In the genomic region with DNA sequence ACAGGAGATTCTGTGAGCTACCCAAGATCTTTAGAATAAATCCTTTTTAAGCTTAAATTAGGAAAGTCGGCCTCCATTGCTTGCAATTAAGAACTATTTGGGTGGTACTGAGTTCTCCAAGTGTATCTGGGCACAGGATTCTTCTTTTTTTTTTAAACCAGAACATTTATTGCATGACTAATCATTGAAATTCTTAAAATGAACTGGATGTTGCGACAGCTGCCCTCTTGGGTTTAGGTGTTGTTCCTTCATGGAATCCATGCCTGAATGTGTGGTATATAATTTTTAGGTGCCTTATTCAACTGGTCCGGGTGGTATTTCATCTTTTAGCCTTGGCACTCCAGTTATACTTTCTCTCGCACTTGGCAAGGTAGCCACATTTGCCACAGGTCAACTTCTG, we compare ENCODE assay signal across 33 cellular contexts. TPM values are rescaled to one million over a fixed set of nuclear protein-coding genes. Genes with fewer than 3 reads are reported as not detected.
"Had no signal": no experiment of that assay in that cellular context is flagged by ENCODE, and none has a peak within 500 bp of the region (broad histone marks: within the 10 kb centered on the region; RNA-seq: fewer than 3 reads in every experiment).

No MANE protein-coding gene starts in this region.

- ATAC-seq: activated CD4-positive, CD25-positive, alpha-beta regulatory T cell treated with anti-CD3 and anti-CD28 coated beads, Interleukin-2, amount 50 U/mL, for 24 hours; effector memory CD8-positive, alpha-beta T cell; naive thymus-derived CD8-positive, alpha-beta T cell; psoas muscle had no signal

- H3K36me3 ChIP-seq: brain microvascular endothelial cell, right atrium auricular region, tibial nerve had no signal

- H2AFZ ChIP-seq: parathyroid adenoma had no signal

- H3K27me3 ChIP-seq: right atrium auricular region, tibial nerve had no signal

- H3K4me3 ChIP-seq: psoas muscle, right atrium auricular region, tibial nerve had no signal

- DNase-seq: activated CD4-positive, alpha-beta T cell treated with anti-CD3 and anti-CD28 coated beads for 48 hours; activated CD4-positive, alpha-beta T cell treated with anti-CD3 and anti-CD28 coated beads, Interleukin-2, amount 50 U/mL, for 48 hours; activated CD8-positive, alpha-beta memory T cell treated with anti-CD3 and anti-CD28 coated beads for 24 hours; activated naive CD4-positive, alpha-beta T cell treated with anti-CD3 and anti-CD28 coated beads for 36 hours; activated naive CD8-positive, alpha-beta T cell treated with anti-CD3 and anti-CD28 coated beads for 36 hours; amniotic stem cell; brain microvascular endothelial cell; caudate nucleus; cortex of kidney; effector memory CD8-positive, alpha-beta T cell; hippocampal formation; immature natural killer cell; kidney; midbrain; naive thymus-derived CD8-positive, alpha-beta T cell; nucleus accumbens; psoas muscle; stimulated activated CD4-positive, alpha-beta T cell treated with anti-CD3 and anti-CD28 coated beads, Interleukin-15, amount 100 ng/mL, for 24 hours; stimulated activated CD4-positive, alpha-beta T cell treated with anti-CD3 and anti-CD28 coated beads, Interleukin-2, amount 100 ng/mL, for 24 hours; stimulated activated naive CD4-positive, alpha-beta T cell had no signal

- H3K79me2 ChIP-seq: parathyroid adenoma had no signal

- H3K9ac ChIP-seq: parathyroid adenoma had no signal

- H3K9me3 ChIP-seq: psoas muscle, right atrium auricular region had no signal

- H3K27ac ChIP-seq: brain microvascular endothelial cell, parathyroid adenoma, psoas muscle, right atrium auricular region, tibial nerve had no signal

- H3K4me1 ChIP-seq: psoas muscle, tibial nerve had no signal

RNA-seq across cellular contexts. Expression of gene KCNK3, which starts 14.5 kb away (rescaled TPM):
- total RNA-seq: activated naive CD4-positive, alpha-beta T cell treated with anti-CD3 and anti-CD28 coated beads for 36 hours; activated naive CD8-positive, alpha-beta T cell treated with anti-CD3 and anti-CD28 coated beads for 36 hours; endothelial cell of umbilical vein; naive thymus-derived CD8-positive, alpha-beta T cell; T-helper 1 cell treated with Interleukin-12 subunit alpha and Interleukin-12 subunit beta and Interleukin-4 antibody, amounts not matched to agents 30 ng/mL and 1 ng/mL, for 36 hours had no signal
- polyA plus RNA-seq: endothelial cell of umbilical vein; immature natural killer cell; naive thymus-derived CD8-positive, alpha-beta T cell had no signal

RNA-seq across cellular contexts. Expression of gene CIB4, which starts 36.9 kb away (rescaled TPM):
- total RNA-seq: activated naive CD4-positive, alpha-beta T cell treated with anti-CD3 and anti-CD28 coated beads for 36 hours; activated naive CD8-positive, alpha-beta T cell treated with anti-CD3 and anti-CD28 coated beads for 36 hours; astrocyte; chondrocyte; endothelial cell of umbilical vein; kidney; lower leg skin; naive thymus-derived CD8-positive, alpha-beta T cell; neural crest cell; psoas muscle; right atrium auricular region; T-helper 1 cell treated with Interleukin-12 subunit alpha and Interleukin-12 subunit beta and Interleukin-4 antibody, amounts not matched to agents 30 ng/mL and 1 ng/mL, for 36 hours; temporal lobe; tibial nerve; ureter had no signal
- polyA plus RNA-seq: endothelial cell of umbilical vein; esophagus; immature natural killer cell; naive thymus-derived CD8-positive, alpha-beta T cell; psoas muscle had no signal
